1 cellular context compared by ENCODE assay signal in the genomic region with DNA sequence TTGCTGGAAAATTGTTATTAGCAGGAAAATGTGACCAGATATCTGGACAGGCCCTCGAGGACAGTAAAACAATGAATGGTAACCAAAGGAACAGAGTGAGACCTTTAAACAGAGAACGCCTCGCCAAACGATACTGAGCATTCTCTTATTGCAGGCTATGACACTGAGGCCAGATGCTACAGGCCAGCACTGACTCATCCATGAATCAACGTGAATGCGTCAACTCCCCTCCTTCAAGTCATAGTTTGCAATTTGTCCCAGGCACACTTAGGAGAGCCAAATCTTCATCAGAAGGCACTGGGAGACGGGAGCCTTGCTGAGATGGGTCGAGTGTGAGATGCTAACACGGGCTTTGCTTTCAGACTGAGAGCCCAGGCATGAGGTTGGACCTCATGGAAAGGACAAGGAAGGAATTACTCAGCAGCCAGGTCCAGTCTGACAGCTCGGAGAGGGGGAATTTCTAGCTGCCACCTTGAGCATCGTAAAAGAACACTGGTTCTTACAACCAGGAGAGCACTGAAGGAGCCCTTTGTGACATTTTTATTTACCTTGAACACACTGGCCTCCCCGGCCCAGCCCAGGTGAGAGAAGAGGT.
TF ChIP-seq lines count a peak whose summit lies in the region.

No MANE protein-coding gene starts in this region.

TF ChIP-seq in H1, 55 proteins besides CTCF, POLR2A, EP300 and RAD21 (continued from another document):
- TF ChIP-seq, protein P1, sequence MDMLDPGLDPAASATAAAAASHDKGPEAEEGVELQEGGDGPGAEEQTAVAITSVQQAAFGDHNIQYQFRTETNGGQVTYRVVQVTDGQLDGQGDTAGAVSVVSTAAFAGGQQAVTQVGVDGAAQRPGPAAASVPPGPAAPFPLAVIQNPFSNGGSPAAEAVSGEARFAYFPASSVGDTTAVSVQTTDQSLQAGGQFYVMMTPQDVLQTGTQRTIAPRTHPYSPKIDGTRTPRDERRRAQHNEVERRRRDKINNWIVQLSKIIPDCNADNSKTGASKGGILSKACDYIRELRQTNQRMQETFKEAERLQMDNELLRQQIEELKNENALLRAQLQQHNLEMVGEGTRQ (IDR thresholded peaks at IDR 0.05; ENCODE audit: low read length), result no peak
- TF ChIP-seq ASH2L (IDR thresholded peaks at IDR 0.05; ENCODE audit: low read length) (no peak), TCF12 (IDR thresholded peaks at IDR 0.05; ENCODE audit: low read depth, low read length) (no peak), RXRA (IDR thresholded peaks at IDR 0.05; ENCODE audit: insufficient read depth, low read depth, low read length) (no peak), HDAC6 (IDR thresholded peaks at IDR 0.05; ENCODE audit: low read depth, low read length) (no peak)
